In genomic region chr22:42614312-42615091, GRCh38 we compare ENCODE assay signal across 8 cellular contexts. TPM values are rescaled to one million over a fixed set of nuclear protein-coding genes. Genes with fewer than 3 reads are reported as not detected.
DNase-seq lines count a peak whose midpoint lies in the region; ATAC-seq, FAIRE-seq and TF ChIP-seq lines count a peak whose summit lies in the region.

Gene POLDIP3, minus strand, starts transcription at chr22:42614883. Its CDS starts 26 bp downstream, at chr22:42614857.

- H3K9ac ChIP-seq in BLaER1: peak within 1 kb of the TSS; percentile 98

- peak within 1 kb of the TSS; percentile 99 for H3K27ac Mint-ChIP-seq in activated CD4-positive, alpha-beta T cell treated with anti-CD3 and anti-CD28 coated beads for 36 hours

- H3K4me3 ChIP-seq in BLaER1 (peak within 1 kb of the TSS; percentile 85), choroid plexus epithelial cell (ENCODE audit: low read depth, low read length) (peak within 1 kb of the TSS; percentile 86)

- H3K4me2 ChIP-seq in BLaER1: peak within 1 kb of the TSS; percentile 91

- intact Hi-C loops in activated CD4-positive, alpha-beta T cell treated with anti-CD3 and anti-CD28 coated beads for 36 hours (cut with DNase I, micrococcal nuclease): loop anchor here (1.0 to 10.0 kb wide), 18 partner anchors 28 to 1330 kb away; partner anchors contain the start of genes CYB5R3 (in 2 of the 2), ARFGAP3 (in 1 of the 2), NAGA (in 1 of the 2) and NDUFA6 (in 1 of the 2)

- H3K36me3 ChIP-seq in BLaER1: peaks cover 38% of the 10 kb centered on the region

- no peaks in the 10 kb centered on the region for H3K9me3 ChIP-seq in BLaER1

- peaks cover 47% of the 10 kb centered on the region for H4K20me1 ChIP-seq in BLaER1

- CTCF ChIA-PET in activated CD4-positive, alpha-beta T cell treated with anti-CD3 and anti-CD28 coated beads for 36 hours (lab: Charles Lee): interaction anchor here (0.6 to 1.1 kb wide), 2 partner anchors 30 to 39 kb away, joined by 3 read pairs; no protein-coding TSS in a partner anchor

- peak; percentile 99 for FAIRE-seq in GM19239 (lab: Jason Lieb, UNC)

- H3K9me3 Mint-ChIP-seq in activated CD4-positive, alpha-beta T cell treated with anti-CD3 and anti-CD28 coated beads for 36 hours (ENCODE audit: low read depth): no peaks in the 10 kb centered on the region

- peak; percentile 52 for ATAC-seq in HG03457 (IDR thresholded peaks at IDR 0.05; ENCODE audit: unreplicated experiment)
- peak; percentile 75 for ATAC-seq in activated CD4-positive, alpha-beta T cell treated with anti-CD3 and anti-CD28 coated beads for 36 hours

- no peaks in the 10 kb centered on the region for H3K27me3 Mint-ChIP-seq in activated CD4-positive, alpha-beta T cell treated with anti-CD3 and anti-CD28 coated beads for 36 hours

- H3K4me1 Mint-ChIP-seq in activated CD4-positive, alpha-beta T cell treated with anti-CD3 and anti-CD28 coated beads for 36 hours: peaks cover 54% of the 10 kb centered on the region

- H3K36me3 Mint-ChIP-seq in activated CD4-positive, alpha-beta T cell treated with anti-CD3 and anti-CD28 coated beads for 36 hours (ENCODE audit: low read depth): peaks cover 31% of the 10 kb centered on the region

- TF ChIP-seq CTCF in choroid plexus epithelial cell (conservative IDR thresholded peaks at IDR 0.05; ENCODE audit: low read depth, low read length): peak; percentile 40

- H3K27ac ChIP-seq in BLaER1: peak within 1 kb of the TSS; percentile 99

- DNase-seq in GM19239 (ENCODE audit: insufficient read length, low spot score) (peak; percentile 93), NCI-H524 (lab: John Stamatoyannopoulos, UW) (peak; percentile 93 to 99), choroid plexus epithelial cell (ENCODE audit: low read depth) (peak; percentile 99), kidney tubule cell (ENCODE audit: low spot score) (peak; percentile 98)
- peak; percentile 100 for DNase-seq in activated CD4-positive, alpha-beta T cell treated with anti-CD3 and anti-CD28 coated beads for 36 hours
- DNase-seq in stimulated activated CD4-positive, alpha-beta T cell treated with anti-CD3 and anti-CD28 coated beads, Interleukin-1b, Interleukin-23, amount 100 ng/mL, for 24 hours (ENCODE audit: low read depth in 4 of 4, low spot score in 1 of 4): peak; percentile 96 to 99 (median 98)

- POLR2A ChIA-PET in activated CD4-positive, alpha-beta T cell treated with anti-CD3 and anti-CD28 coated beads for 36 hours (lab: Charles Lee): interaction anchor here (0.5 to 2.9 kb wide), 25 partner anchors 10 to 1168 kb away, joined by 3 to 53 read pairs (median 4); partner anchors contain the start of genes CCDC134, CENPM, CYB5R3 and NDUFA6

- no peaks in the 10 kb centered on the region for H3K27me3 ChIP-seq in BLaER1

- H3K4me3 Mint-ChIP-seq in activated CD4-positive, alpha-beta T cell treated with anti-CD3 and anti-CD28 coated beads for 36 hours: peak within 1 kb of the TSS; percentile 97

- peaks cover 70% of the 10 kb centered on the region for H3K4me1 ChIP-seq in BLaER1

RNA-seq across cellular contexts. Expression of gene POLDIP3, which starts in this region (rescaled TPM):
- 10 to 100 TPM; 77.6 to 88.6 TPM for total RNA-seq in activated CD4-positive, alpha-beta T cell treated with anti-CD3 and anti-CD28 coated beads for 36 hours

Comparison
In these comparisons a context has a peak if more than half of its experiments do, and no peak if none do; other contexts are left out.
1. Peak in every context shown above with its lines: DNase-seq, ATAC-seq, H3K4me3 ChIP-seq and H3K27ac ChIP-seq.